ENCODE assay signal across 8 cellular contexts in the genomic region with DNA sequence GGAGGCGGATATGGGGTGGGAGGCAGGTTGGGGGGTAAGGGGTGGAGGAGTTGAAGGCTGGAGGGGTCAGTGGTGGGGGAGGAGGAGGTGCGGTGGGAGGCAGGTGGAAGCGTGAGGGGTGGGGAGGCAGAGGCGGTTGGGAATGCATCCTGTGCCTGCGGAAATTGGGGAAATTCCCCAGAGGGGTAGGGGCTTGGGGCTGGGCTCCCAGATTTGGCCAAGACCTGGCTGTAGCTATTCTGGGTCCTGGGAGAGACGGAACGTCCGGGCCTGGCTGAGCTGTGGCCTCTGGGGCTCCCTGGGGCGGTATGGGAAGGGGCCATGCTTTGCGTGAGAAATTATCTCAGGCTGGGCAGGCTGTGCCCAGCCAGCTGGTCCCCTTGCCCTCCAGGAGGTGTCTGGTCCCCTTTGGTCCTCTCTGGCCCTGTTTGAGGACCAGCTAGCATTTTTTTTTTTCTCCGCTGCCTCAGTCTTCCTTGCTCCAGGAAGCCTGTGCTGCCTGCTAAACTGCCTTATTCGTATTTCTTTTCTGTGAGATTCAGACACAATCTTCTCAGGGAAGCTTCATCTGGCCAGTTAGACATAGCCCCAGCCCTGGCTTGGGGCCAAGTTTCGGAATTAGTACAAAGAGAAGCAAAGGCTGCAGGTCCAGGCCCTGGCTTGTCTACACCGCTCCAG. TPM values are rescaled to one million over a fixed set of nuclear protein-coding genes. Genes with fewer than 3 reads are reported as not detected.
A peak's percentile ranks its signal among the peaks of the same experiment; 100 is the strongest.
DNase-seq lines count a peak whose midpoint lies in the region; ATAC-seq and TF ChIP-seq lines count a peak whose summit lies in the region.

No MANE protein-coding gene starts in this region.

- peak overlapping the region; percentile 8; the same call in 1 of the 2 replicates for H3K4me3 ChIP-seq in GM08714 (ENCODE audit: low read length)
- H3K4me3 ChIP-seq in gastroesophageal sphincter = peak overlapping the region in 1 of 2 donors; percentile 61

- no peak for TF ChIP-seq POLR2A in gastroesophageal sphincter (IDR thresholded peaks at IDR 0.05)

- no peaks in the 10 kb centered on the region for H3K9me3 Mint-ChIP-seq in osteocyte (ENCODE audit: unreplicated experiment)

- H3K27me3 Mint-ChIP-seq in osteocyte (ENCODE audit: unreplicated experiment) = no peaks in the 10 kb centered on the region

- ATAC-seq in GM21367 (IDR thresholded peaks at IDR 0.05; ENCODE audit: unreplicated experiment) (peak; percentile 69), HG03575 (IDR thresholded peaks at IDR 0.05; ENCODE audit: extremely low read depth, insufficient number of reproducible peaks, low FRiP score, unreplicated experiment) (peak; percentile 87), gastroesophageal sphincter (peak; percentile 67)

- H3K4me1 Mint-ChIP-seq in osteocyte (ENCODE audit: unreplicated experiment) = peaks cover 6% of the 10 kb centered on the region

- no peaks in the 10 kb centered on the region for H3K36me3 ChIP-seq in gastroesophageal sphincter

- H3K27ac ChIP-seq in gastroesophageal sphincter = peak overlapping the region in 3 of 4 donors; percentile 70 to 77 (median 73)

- no peaks in the 10 kb centered on the region for H3K9me3 ChIP-seq in gastroesophageal sphincter

- peaks cover 13% of the 10 kb centered on the region for H3K27me3 ChIP-seq in gastroesophageal sphincter

- TF ChIP-seq CTCF in gastroesophageal sphincter (IDR thresholded peaks at IDR 0.05) (no peak), osteocyte (IDR thresholded peaks at IDR 0.05) (no peak)

- H3K27ac Mint-ChIP-seq in osteocyte (ENCODE audit: unreplicated experiment) = peak overlapping the region; percentile 43

- peak overlapping the region; percentile 28 for H3K4me3 Mint-ChIP-seq in osteocyte (ENCODE audit: unreplicated experiment)

- peaks cover 0 to 24% (median 3%) of the 10 kb centered on the region in 3 donors for H3K4me1 ChIP-seq in gastroesophageal sphincter

- DNase-seq in SW480 (ENCODE audit: low spot score) (peak; percentile 65), osteocyte (ENCODE audit: extremely low spot score, unreplicated experiment) (no peak), NCI-H226 (no peak), germinal center (ENCODE audit: low spot score) (no peak)

- 4 to 28% methylated on average over 6 to 12 of the region's 14 CpGs for WGBS in gastroesophageal sphincter (ENCODE audit: low coverage in 1 of 2), 2 donors

- TF ChIP-seq EP300 in gastroesophageal sphincter (IDR thresholded peaks at IDR 0.05) = no peak

- no peaks in the 10 kb centered on the region for H3K36me3 Mint-ChIP-seq in osteocyte (ENCODE audit: unreplicated experiment)

RNA-seq across cellular contexts. Expression of a gene that starts 7.3 kb away (rescaled TPM):
- total RNA-seq in gastroesophageal sphincter (10 to 100 TPM in 3 of 4 donors, 1 to 10 TPM in 1; 6.5 to 15.5 (median 11.6) TPM), osteocyte (1.3 and 1.9 TPM in 2 replicates)

RNA-seq across cellular contexts. Expression of a gene that starts 27.2 kb away (rescaled TPM):
- total RNA-seq in gastroesophageal sphincter (100 to 1,000 TPM; 697 to 982 (median 790) TPM), osteocyte (1,191 and 1,207 TPM in 2 replicates)

RNA-seq across cellular contexts. Expression of a gene that starts 54.8 kb away (rescaled TPM):
- 10 to 100 TPM in 2 of 4 donors, 1 to 10 TPM in 2; 7.3 to 16.4 (median 10.3) TPM for total RNA-seq in gastroesophageal sphincter
- total RNA-seq in osteocyte = 11.3 and 13.2 TPM in 2 replicates
